14 cellular contexts compared by ENCODE assay signal in genomic region chrX:13898603-13899002, GRCh38.
DNase-seq lines count a peak whose midpoint lies in the region; ATAC-seq lines count a peak whose summit lies in the region.
"Had no signal": no experiment of that assay in that cellular context is flagged by ENCODE, and none has a peak within 500 bp of the region (broad histone marks: within the 10 kb centered on the region; RNA-seq: fewer than 3 reads in every experiment).

No MANE protein-coding gene starts in this region.

- H3K27ac ChIP-seq in angular gyrus (ENCODE audit: low read depth, low read length), result peak overlapping the region; percentile 73
- H3K27ac ChIP-seq: HL-60 had no signal

- no peak for DNase-seq in activated CD4-positive, CD25-positive, alpha-beta regulatory T cell (lab: John Stamatoyannopoulos, UW)
- DNase-seq in HT1080 (ENCODE audit: low read depth) (peak; percentile 49), iris pigment epithelial cell (ENCODE audit: low read depth) (peak; percentile 65), DMS114 treated with DMSO at 0.1 percent for 48 hours (lab: John Stamatoyannopoulos, UW; ENCODE audit: unreplicated experiment) (no peak), NCI-H748 (lab: John Stamatoyannopoulos, UW; ENCODE audit: unreplicated experiment) (no peak)
- DNase-seq: CD4-positive, alpha-beta T cell; central memory CD4-positive, alpha-beta T cell; NCI-H2029 treated with DMSO at 0.1 percent for 48 hours; SHP77 had no signal

- ATAC-seq in activated CD4-positive, CD25-positive, alpha-beta regulatory T cell treated with anti-CD3 and anti-CD28 coated beads, Interleukin-2, amount 50 U/mL, for 24 hours, result peak; percentile 38 to 53
- ATAC-seq in GM18520 (IDR thresholded peaks at IDR 0.05; ENCODE audit: unreplicated experiment), result no peak
- ATAC-seq: left lobe of liver had no signal

Comparison
In these comparisons a context has a peak if more than half of its experiments do, and no peak if none do; other contexts are left out.
1. DNase-seq: peak in HT1080 (single experiment) and iris pigment epithelial cell (single experiment); none in activated CD4-positive, CD25-positive, alpha-beta regulatory T cell (0 of 4), DMS114 treated with DMSO at 0.1 percent for 48 hours (single experiment) and NCI-H748 (single experiment).